Comparison of ENCODE assay signal across 1 cellular context in the genomic region with DNA sequence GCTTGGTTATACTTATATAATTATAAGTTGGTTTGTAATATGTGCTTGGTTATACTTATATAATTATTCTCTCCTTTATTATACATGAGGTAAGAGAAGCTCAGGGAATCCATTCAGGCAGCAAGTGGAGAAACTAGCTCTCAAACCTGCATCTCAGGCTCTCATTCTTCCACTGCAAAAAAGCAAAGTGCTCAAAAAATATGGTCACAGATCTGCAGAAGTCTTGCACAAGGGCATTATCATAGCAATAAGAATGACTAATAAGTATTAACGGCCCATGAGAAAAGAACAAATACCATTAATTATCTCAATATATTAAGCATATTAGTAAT.
TF ChIP-seq lines count a peak whose summit lies in the region.

No MANE protein-coding gene starts in this region.

TF ChIP-seq in H1, 55 proteins besides CTCF, POLR2A, EP300 and RAD21 (continued from another document):
- TF ChIP-seq CEBPB (IDR thresholded peaks at IDR 0.05; ENCODE audit: low read depth, low read length) = no peak
- TF ChIP-seq, protein P1, sequence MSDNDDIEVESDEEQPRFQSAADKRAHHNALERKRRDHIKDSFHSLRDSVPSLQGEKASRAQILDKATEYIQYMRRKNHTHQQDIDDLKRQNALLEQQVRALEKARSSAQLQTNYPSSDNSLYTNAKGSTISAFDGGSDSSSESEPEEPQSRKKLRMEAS (IDR thresholded peaks at IDR 0.05) = no peak
- TF ChIP-seq PHF8 (conservative IDR thresholded peaks at IDR 0.05; ENCODE audit: low read depth, low read length) = no peak
- no peak for TF ChIP-seq CREB1 (IDR thresholded peaks at IDR 0.05)
- no peak for TF ChIP-seq KDM4A (IDR thresholded peaks at IDR 0.05; ENCODE audit: low read depth, low read length, severe bottlenecking)
- no peak for TF ChIP-seq RNF2 (IDR thresholded peaks at IDR 0.05; ENCODE audit: borderline replicate concordance, low read depth, low read length, missing control alignments, poor library complexity, severe bottlenecking)
- TF ChIP-seq, protein P2, sequence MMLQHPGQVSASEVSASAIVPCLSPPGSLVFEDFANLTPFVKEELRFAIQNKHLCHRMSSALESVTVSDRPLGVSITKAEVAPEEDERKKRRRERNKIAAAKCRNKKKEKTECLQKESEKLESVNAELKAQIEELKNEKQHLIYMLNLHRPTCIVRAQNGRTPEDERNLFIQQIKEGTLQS (IDR thresholded peaks at IDR 0.05; ENCODE audit: insufficient read depth, low read depth, low read length) = no peak
- TF ChIP-seq CHD2 (IDR thresholded peaks at IDR 0.05; ENCODE audit: low read length) = no peak
- TF ChIP-seq TAF7 (optimal IDR thresholded peaks at IDR 0.05; ENCODE audit: borderline replicate concordance, low read depth, low read length) = no peak
- no peak for TF ChIP-seq FOSL1 (IDR thresholded peaks at IDR 0.05; ENCODE audit: insufficient read depth, low read depth, low read length)
- TF ChIP-seq BRCA1 (IDR thresholded peaks at IDR 0.05; ENCODE audit: low read depth, low read length) = no peak
- no peak for TF ChIP-seq SIN3A (conservative IDR thresholded peaks at IDR 0.05 in 1 of 2, IDR thresholded peaks at IDR 0.05 in 1 of 2; ENCODE audit: low read depth in 1 of 2, low read length in 2 of 2)
- no peak for TF ChIP-seq TAF1 (IDR thresholded peaks at IDR 0.05; ENCODE audit: low read depth, low read length)
- no peak for TF ChIP-seq GTF2F1 (IDR thresholded peaks at IDR 0.05; ENCODE audit: borderline replicate concordance, low read depth, low read length)
- no peak for TF ChIP-seq NANOG (IDR thresholded peaks at IDR 0.05; ENCODE audit: insufficient read depth, low read depth, low read length, poor library complexity, severe bottlenecking)
- TF ChIP-seq POU5F1 (IDR thresholded peaks at IDR 0.05; ENCODE audit: low read depth, low read length) = no peak
